ENCODE assay signal across 1 cellular context in the genomic region with DNA sequence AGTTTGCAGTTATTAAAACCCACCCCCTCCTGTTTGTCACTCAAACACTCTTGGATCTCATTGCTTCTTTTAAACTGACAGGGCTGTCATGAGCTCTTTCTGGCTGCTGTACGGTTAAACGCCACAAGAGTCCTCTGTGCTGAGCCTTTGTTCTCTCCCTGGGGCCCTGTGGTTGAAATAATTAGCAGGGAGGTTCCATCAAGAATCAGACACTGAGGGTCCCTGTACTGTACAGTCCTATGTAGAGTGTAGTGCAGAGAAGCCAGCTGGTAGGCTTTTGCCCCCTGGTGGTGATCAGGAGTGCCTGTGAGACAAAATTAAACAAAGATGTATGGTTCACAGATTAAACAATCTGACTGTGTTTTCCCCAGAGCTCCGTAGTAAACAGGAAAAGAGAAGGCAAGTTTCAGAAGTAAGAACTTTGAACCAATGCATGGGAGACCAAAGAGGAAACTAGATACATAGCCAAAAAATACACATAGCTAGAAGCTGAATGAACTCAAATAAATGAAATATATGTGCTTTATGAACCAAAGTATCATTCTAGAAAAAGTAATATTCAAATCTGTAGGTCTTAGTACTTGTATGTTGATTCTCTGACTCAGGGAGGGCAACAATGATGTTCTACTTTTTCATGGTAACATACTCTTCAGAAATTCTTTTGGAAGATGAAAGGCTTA.
TF ChIP-seq lines count a peak whose summit lies in the region.

No MANE protein-coding gene starts in this region.

TF ChIP-seq in GM23338, 12 proteins besides CTCF, POLR2A, EP300 and RAD21 (continued from another document):
- TF ChIP-seq, protein P1, sequence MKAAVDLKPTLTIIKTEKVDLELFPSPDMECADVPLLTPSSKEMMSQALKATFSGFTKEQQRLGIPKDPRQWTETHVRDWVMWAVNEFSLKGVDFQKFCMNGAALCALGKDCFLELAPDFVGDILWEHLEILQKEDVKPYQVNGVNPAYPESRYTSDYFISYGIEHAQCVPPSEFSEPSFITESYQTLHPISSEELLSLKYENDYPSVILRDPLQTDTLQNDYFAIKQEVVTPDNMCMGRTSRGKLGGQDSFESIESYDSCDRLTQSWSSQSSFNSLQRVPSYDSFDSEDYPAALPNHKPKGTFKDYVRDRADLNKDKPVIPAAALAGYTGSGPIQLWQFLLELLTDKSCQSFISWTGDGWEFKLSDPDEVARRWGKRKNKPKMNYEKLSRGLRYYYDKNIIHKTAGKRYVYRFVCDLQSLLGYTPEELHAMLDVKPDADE (IDR thresholded peaks at IDR 0.05), result no peak
- TF ChIP-seq NANOG (IDR thresholded peaks at IDR 0.05; ENCODE audit: borderline replicate concordance) (no peak), STAT1 (IDR thresholded peaks at IDR 0.05; ENCODE audit: unreplicated experiment) (no peak), ZNF331 (CRISPR knock-in tag; IDR thresholded peaks at IDR 0.05; ENCODE audit: low read depth) (no peak), ZNF114 (CRISPR knock-in tag; IDR thresholded peaks at IDR 0.05) (no peak), POLR2AphosphoS5 (IDR thresholded peaks at IDR 0.05; ENCODE audit: low read depth) (no peak), EZH2 (IDR thresholded peaks at IDR 0.05; ENCODE audit: low read depth, unreplicated experiment) (no peak)
- TF ChIP-seq, protein P2, sequence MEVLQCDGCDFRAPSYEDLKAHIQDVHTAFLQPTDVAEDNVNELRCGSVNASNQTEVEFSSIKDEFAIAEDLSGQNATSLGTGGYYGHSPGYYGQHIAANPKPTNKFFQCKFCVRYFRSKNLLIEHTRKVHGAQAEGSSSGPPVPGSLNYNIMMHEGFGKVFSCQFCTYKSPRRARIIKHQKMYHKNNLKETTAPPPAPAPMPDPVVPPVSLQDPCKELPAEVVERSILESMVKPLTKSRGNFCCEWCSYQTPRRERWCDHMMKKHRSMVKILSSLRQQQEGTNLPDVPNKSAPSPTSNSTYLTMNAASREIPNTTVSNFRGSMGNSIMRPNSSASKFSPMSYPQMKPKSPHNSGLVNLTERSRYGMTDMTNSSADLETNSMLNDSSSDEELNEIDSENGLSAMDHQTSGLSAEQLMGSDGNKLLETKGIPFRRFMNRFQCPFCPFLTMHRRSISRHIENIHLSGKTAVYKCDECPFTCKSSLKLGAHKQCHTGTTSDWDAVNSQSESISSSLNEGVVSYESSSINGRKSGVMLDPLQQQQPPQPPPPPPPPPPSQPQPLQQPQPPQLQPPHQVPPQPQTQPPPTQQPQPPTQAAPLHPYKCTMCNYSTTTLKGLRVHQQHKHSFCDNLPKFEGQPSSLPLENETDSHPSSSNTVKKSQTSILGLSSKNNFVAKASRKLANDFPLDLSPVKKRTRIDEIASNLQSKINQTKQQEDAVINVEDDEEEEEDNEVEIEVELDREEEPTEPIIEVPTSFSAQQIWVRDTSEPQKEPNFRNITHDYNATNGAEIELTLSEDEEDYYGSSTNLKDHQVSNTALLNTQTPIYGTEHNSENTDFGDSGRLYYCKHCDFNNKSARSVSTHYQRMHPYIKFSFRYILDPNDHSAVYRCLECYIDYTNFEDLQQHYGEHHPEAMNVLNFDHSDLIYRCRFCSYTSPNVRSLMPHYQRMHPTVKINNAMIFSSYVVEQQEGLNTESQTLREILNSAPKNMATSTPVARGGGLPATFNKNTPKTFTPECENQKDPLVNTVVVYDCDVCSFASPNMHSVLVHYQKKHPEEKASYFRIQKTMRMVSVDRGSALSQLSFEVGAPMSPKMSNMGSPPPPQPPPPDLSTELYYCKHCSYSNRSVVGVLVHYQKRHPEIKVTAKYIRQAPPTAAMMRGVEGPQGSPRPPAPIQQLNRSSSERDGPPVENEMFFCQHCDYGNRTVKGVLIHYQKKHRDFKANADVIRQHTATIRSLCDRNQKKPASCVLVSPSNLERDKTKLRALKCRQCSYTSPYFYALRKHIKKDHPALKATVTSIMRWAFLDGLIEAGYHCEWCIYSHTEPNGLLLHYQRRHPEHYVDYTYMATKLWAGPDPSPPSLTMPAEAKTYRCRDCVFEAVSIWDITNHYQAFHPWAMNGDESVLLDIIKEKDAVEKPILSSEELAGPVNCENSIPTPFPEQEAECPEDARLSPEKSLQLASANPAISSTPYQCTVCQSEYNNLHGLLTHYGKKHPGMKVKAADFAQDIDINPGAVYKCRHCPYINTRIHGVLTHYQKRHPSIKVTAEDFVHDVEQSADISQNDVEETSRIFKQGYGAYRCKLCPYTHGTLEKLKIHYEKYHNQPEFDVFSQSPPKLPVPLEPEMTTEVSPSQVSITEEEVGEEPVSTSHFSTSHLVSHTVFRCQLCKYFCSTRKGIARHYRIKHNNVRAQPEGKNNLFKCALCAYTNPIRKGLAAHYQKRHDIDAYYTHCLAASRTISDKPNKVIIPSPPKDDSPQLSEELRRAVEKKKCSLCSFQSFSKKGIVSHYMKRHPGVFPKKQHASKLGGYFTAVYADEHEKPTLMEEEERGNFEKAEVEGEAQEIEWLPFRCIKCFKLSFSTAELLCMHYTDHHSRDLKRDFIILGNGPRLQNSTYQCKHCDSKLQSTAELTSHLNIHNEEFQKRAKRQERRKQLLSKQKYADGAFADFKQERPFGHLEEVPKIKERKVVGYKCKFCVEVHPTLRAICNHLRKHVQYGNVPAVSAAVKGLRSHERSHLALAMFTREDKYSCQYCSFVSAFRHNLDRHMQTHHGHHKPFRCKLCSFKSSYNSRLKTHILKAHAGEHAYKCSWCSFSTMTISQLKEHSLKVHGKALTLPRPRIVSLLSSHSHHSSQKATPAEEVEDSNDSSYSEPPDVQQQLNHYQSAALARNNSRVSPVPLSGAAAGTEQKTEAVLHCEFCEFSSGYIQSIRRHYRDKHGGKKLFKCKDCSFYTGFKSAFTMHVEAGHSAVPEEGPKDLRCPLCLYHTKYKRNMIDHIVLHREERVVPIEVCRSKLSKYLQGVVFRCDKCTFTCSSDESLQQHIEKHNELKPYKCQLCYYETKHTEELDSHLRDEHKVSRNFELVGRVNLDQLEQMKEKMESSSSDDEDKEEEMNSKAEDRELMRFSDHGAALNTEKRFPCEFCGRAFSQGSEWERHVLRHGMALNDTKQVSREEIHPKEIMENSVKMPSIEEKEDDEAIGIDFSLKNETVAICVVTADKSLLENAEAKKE (CRISPR knock-in tag; IDR thresholded peaks at IDR 0.05), result no peak
